24 cellular contexts compared by ENCODE assay signal in the genomic region with DNA sequence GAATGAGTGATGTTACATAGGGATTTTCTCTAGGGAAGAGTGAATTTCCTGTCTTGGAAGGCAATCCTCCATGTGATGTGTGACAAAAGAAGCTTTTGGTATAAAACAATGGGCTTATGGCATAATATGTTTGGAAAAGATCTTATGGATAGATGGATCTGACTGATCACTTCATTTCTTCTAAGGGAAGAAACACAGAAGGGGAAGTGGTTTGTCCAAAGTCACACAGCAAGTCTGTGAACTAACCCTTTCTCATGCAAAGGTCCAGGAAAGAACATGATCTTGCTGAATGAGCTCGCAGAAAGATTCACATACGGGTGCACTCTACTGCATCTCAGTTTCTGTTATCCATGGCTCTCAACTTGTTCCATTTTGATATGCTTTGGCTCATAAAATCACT.
"Had no signal": no experiment of that assay in that cellular context is flagged by ENCODE, and none has a peak within 500 bp of the region (broad histone marks: within the 10 kb centered on the region; RNA-seq: fewer than 3 reads in every experiment).

No MANE protein-coding gene starts in this region.

- H3K27ac Mint-ChIP-seq: activated CD4-positive, alpha-beta T cell treated with anti-CD3 and anti-CD28 coated beads for 36 hours; activated CD8-positive, alpha-beta memory T cell treated with anti-CD3 and anti-CD28 coated beads, Interleukin-2, amount 10 ng/mL, durations not matched to agents 7 days and 5 days; activated CD8-positive, alpha-beta T cell treated with anti-CD3 and anti-CD28 coated beads, Interleukin-2, amount 10 ng/mL, durations not matched to agents 7 days and 5 days; activated naive CD4-positive, alpha-beta T cell treated with anti-CD3 and anti-CD28 coated beads, Interleukin-2, amount 50 U/mL, for 72 hours; activated T-cell treated with anti-CD3 and anti-CD28 coated beads, Interleukin-2, amount 50 U/mL, for 72 hours; effector memory CD8-positive, alpha-beta T cell; natural killer cell had no signal

- H3K27me3 ChIP-seq: spleen, testis, transverse colon had no signal

- FAIRE-seq: colon had no signal

- H3K36me3 ChIP-seq: lower lobe of right lung, spleen, transverse colon had no signal

- H3K9ac ChIP-seq: parathyroid adenoma had no signal

- H3K27ac ChIP-seq: lower lobe of right lung, parathyroid adenoma, spleen, transverse colon had no signal

- H3K79me2 ChIP-seq: parathyroid adenoma had no signal

- H3K4me3 Mint-ChIP-seq: activated CD4-positive, alpha-beta T cell treated with anti-CD3 and anti-CD28 coated beads for 36 hours; activated CD8-positive, alpha-beta memory T cell treated with anti-CD3 and anti-CD28 coated beads, Interleukin-2, amount 10 ng/mL, durations not matched to agents 7 days and 5 days; activated CD8-positive, alpha-beta T cell treated with anti-CD3 and anti-CD28 coated beads, Interleukin-2, amount 10 ng/mL, durations not matched to agents 7 days and 5 days; activated T-cell treated with anti-CD3 and anti-CD28 coated beads, Interleukin-2, amount 50 U/mL, for 72 hours; effector memory CD8-positive, alpha-beta T cell; natural killer cell had no signal

- H3K9me3 ChIP-seq: testis, transverse colon had no signal

- H3K4me1 ChIP-seq: lower lobe of right lung, parathyroid adenoma, testis, transverse colon had no signal

- H3K36me3 Mint-ChIP-seq: activated CD8-positive, alpha-beta memory T cell treated with anti-CD3 and anti-CD28 coated beads, Interleukin-2, amount 10 ng/mL, durations not matched to agents 7 days and 5 days; activated naive CD4-positive, alpha-beta T cell treated with anti-CD3 and anti-CD28 coated beads, Interleukin-2, amount 50 U/mL, for 72 hours; natural killer cell had no signal

- DNase-seq: activated CD4-positive, alpha-beta T cell treated with anti-CD3 and anti-CD28 coated beads for 36 hours; activated CD4-positive, CD25-positive, alpha-beta regulatory T cell; activated CD8-positive, alpha-beta memory T cell treated with anti-CD3 and anti-CD28 coated beads, Interleukin-2, amount 10 ng/mL, durations not matched to agents 7 days and 5 days; activated CD8-positive, alpha-beta T cell treated with anti-CD3 and anti-CD28 coated beads, Interleukin-2, amount 10 ng/mL, durations not matched to agents 7 days and 5 days; activated naive CD4-positive, alpha-beta T cell; activated T-cell treated with anti-CD3 and anti-CD28 coated beads for 4 hours; activated T-cell treated with anti-CD3 and anti-CD28 coated beads, Interleukin-2, amount 50 U/mL, for 72 hours; dorsolateral prefrontal cortex; effector memory CD8-positive, alpha-beta T cell; foreskin fibroblast; kidney glomerular epithelial cell; lower lobe of right lung; mesenchymal stem cell; natural killer cell; right cardiac atrium; spleen; stimulated activated naive CD4-positive, alpha-beta T cell; testis; transverse colon had no signal

- H3K4me3 ChIP-seq: lower lobe of right lung, spleen, testis, transverse colon had no signal

- H3K27me3 Mint-ChIP-seq: activated CD4-positive, alpha-beta T cell treated with anti-CD3 and anti-CD28 coated beads for 36 hours; activated CD8-positive, alpha-beta memory T cell treated with anti-CD3 and anti-CD28 coated beads, Interleukin-2, amount 10 ng/mL, durations not matched to agents 7 days and 5 days; effector memory CD8-positive, alpha-beta T cell had no signal

- ATAC-seq: activated CD4-positive, alpha-beta T cell treated with anti-CD3 and anti-CD28 coated beads for 36 hours; activated CD8-positive, alpha-beta memory T cell treated with anti-CD3 and anti-CD28 coated beads, Interleukin-2, amount 10 ng/mL, durations not matched to agents 7 days and 5 days; activated CD8-positive, alpha-beta T cell treated with anti-CD3 and anti-CD28 coated beads, Interleukin-2, amount 10 ng/mL, durations not matched to agents 7 days and 5 days; activated naive CD4-positive, alpha-beta T cell treated with anti-CD3 and anti-CD28 coated beads, Interleukin-2, amount 50 U/mL, for 72 hours; activated T-cell treated with anti-CD3 and anti-CD28 coated beads, Interleukin-2, amount 50 U/mL, for 72 hours; effector memory CD8-positive, alpha-beta T cell; esophagus mucosa; left lobe of liver; lower lobe of right lung; natural killer cell; right cardiac atrium had no signal

- H2AFZ ChIP-seq: parathyroid adenoma had no signal

- H3K4me1 Mint-ChIP-seq: activated CD4-positive, alpha-beta T cell treated with anti-CD3 and anti-CD28 coated beads for 36 hours; activated CD8-positive, alpha-beta memory T cell treated with anti-CD3 and anti-CD28 coated beads, Interleukin-2, amount 10 ng/mL, durations not matched to agents 7 days and 5 days had no signal
